ENCODE assay signal across 35 cellular contexts in the genomic region with DNA sequence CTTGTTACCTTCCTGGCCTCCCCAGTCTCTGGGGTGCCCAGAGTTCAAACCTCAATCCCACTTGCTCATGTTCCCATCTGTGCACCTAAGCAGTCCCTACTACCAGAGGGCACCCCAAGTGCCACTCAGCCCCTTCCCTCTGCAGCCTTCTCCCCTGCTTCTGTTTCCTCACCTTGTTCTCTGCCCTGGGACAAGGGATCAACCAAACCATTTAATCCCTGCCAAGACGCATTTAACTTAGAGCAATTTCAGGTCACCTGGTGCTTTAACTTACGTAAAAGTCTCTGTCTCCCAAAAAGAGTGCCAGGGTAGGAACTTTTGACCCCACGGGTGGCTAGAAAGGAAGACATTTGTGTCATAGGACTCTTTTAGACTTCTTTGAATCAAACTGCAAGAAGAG.
"Had no signal": no experiment of that assay in that cellular context is flagged by ENCODE, and none has a peak within 500 bp of the region (broad histone marks: within the 10 kb centered on the region; RNA-seq: fewer than 3 reads in every experiment).

No MANE protein-coding gene starts in this region.

- DNase-seq: Karpas-422, Kasumi-1, KBM-7, KG1, MG63, MM.1S, MV-4-11, NCI-H1048, NCI-H1092, NCI-H1092 treated with DMSO at 0.1 percent for 48 hours, NCI-H1105, NCI-H1105 treated with DMSO at 0.1 percent for 48 hours, NCI-H1417, NCI-H1417 treated with DMSO at 0.1 percent for 48 hours, NCI-H1436, NCI-H1436 treated with DMSO at 0.1 percent for 48 hours, NCI-H146, NCI-H1694, NCI-H1694 treated with DMSO at 0.1 percent for 48 hours, NCI-H187, NCI-H187 treated with DMSO at 0.1 percent for 48 hours, NCI-H1930, NCI-H2029, NCI-H2029 treated with DMSO at 0.1 percent for 48 hours, NCI-H2081, NCI-H2081 treated with DMSO at 0.1 percent for 48 hours, NCI-H2107, NCI-H2171, NCI-H2171 treated with DMSO at 0.1 percent for 48 hours, NCI-H2227 treated with DMSO at 0.1 percent for 48 hours, NCI-H226, NCI-H345, NCI-H446, NCI-H446 treated with DMSO at 0.1 percent for 48 hours had no signal

- H3K9me3 ChIP-seq: MG63 had no signal

- H3K4me2 ChIP-seq: KMS-11 had no signal

- H3K4me3 ChIP-seq: MG63 had no signal

- H3K36me3 ChIP-seq: MG63 had no signal

- H3K27me3 ChIP-seq: MG63 had no signal

- H3K27ac ChIP-seq: KMS-11 had no signal
